ENCODE assay signal across 8 cellular contexts in the genomic region with DNA sequence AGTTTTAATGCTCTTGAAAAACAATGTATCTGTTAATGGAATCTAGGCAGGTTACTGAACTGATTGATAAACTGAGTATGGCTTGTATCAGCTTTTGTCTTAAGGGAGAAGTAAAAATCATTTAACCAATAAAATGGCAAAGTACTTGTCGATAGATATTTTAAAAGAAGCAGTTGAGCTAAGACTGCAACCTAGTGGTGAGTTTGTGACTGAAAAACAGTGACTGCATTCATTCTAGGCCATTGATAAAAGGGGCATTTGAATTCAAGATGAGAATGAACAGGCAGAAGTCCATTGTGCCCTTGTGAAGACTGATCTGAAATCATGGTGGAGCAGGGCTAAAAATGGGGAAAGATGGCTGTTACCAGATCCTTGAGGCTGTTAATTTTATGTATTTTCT. TPM values are rescaled to one million over a fixed set of nuclear protein-coding genes. Genes with fewer than 3 reads are reported as not detected.
DNase-seq lines count a peak whose midpoint lies in the region; ATAC-seq, FAIRE-seq and TF ChIP-seq lines count a peak whose summit lies in the region.

No MANE protein-coding gene starts in this region.

- H3K9me3 ChIP-seq in Caco-2 (no peaks in the 10 kb centered on the region), H1 (ENCODE audit: insufficient read depth in 2 of 2, low read depth in 1 of 2, low read length in 1 of 2) (no peaks in the 10 kb centered on the region), PC-9 (ENCODE audit: insufficient read depth, low read depth) (no peaks in the 10 kb centered on the region)

- FAIRE-seq in H1 (lab: Jason Lieb, UNC): no peak

- 0 out of 2 replicates have a peak, but pooled peaks cover 2% of the 10 kb centered on the region for H3K23me2 ChIP-seq in H1 (ENCODE audit: low read depth, low read length)

- H4K20me1 ChIP-seq in H1 (replicated peaks in 1 of 2; ENCODE audit: control insufficient read depth in 1 of 2, insufficient read depth in 2 of 2, low read length in 2 of 2) (no peaks in the 10 kb centered on the region), PC-9 (ENCODE audit: insufficient read depth) (no peaks in the 10 kb centered on the region)

- TF ChIP-seq POLR2A in H1 (IDR thresholded peaks at IDR 0.05; ENCODE audit: control extremely low read depth in 1 of 2, low read depth in 2 of 2, low read length in 2 of 2): no peak

- H4K91ac ChIP-seq in H1 (replicated peaks; ENCODE audit: insufficient read length, low read length): no peak overlapping the region

- H3K4me1 ChIP-seq in Caco-2 (no peaks in the 10 kb centered on the region), H1 (replicated peaks in 1 of 4; ENCODE audit: control insufficient read depth in 3 of 4, insufficient read depth in 4 of 4, low read length in 3 of 4) (peaks cover 2 to 9% (median 4%) of the 10 kb centered on the region in 4 experiments; a peak in 5 of 7 replicates), PC-9 (replicated peaks; ENCODE audit: insufficient read depth) (no peaks in the 10 kb centered on the region)

- POLR2A ChIA-PET in Caco-2 (lab: Charles Lee): no interaction called here
- POLR2A ChIA-PET in H1 (lab: Charles Lee; ENCODE audit: partially characterized antibody): no interaction called here
- POLR2A ChIA-PET in PC-9 (lab: Charles Lee; ENCODE audit: unreplicated experiment): no interaction called here

- no peaks in the 10 kb centered on the region for H3K27me3 Mint-ChIP-seq in Caco-2 (ENCODE audit: insufficient read depth, unreplicated experiment)

- no peaks in the 10 kb centered on the region for H3K36me3 Mint-ChIP-seq in Caco-2 (ENCODE audit: insufficient read depth, unreplicated experiment)

- H3K79me1 ChIP-seq in H1 (ENCODE audit: low read depth, low read length): no peaks in the 10 kb centered on the region

- H3K4me3 ChIP-seq in Caco-2 (ENCODE audit: low read depth, low read length) (no peak overlapping the region), H1 (ENCODE audit: extremely low read depth in 1 of 4, insufficient read depth in 2 of 4, low read depth in 3 of 4, low read length in 4 of 4) (no peak overlapping the region), PC-9 (no peak overlapping the region)

- no peaks in the 10 kb centered on the region; the same call in 1 of the 2 replicates for H3K9me2 ChIP-seq in PC-9 (ENCODE audit: insufficient read depth)

- WGBS in H1 (ENCODE audit: extremely low coverage in 1 of 2, insufficient coverage in 1 of 2, insufficient read length in 1 of 2, insufficient replicate concordance in 2 of 2, low coverage in 1 of 2, low lambda C conversion rate in 2 of 2, missing lambda C conversion rate in 1 of 2), 2 experiments: 63% methylated on average over 1 of the region's 1 CpG; no CpG with 5 or more reads in 1 of the 2 experiments

- no peak overlapping the region for H2BK20ac ChIP-seq in H1 (ENCODE audit: low read length)

- no peak overlapping the region for H4K5ac ChIP-seq in H1 (ENCODE audit: insufficient read length, low read depth, low read length)

- no peak for TF ChIP-seq EP300 in H1 (IDR thresholded peaks at IDR 0.05; ENCODE audit: borderline replicate concordance in 1 of 2, low read depth in 2 of 2, low read length in 2 of 2)

- H3K27me3 ChIP-seq in Caco-2 (replicated peaks; ENCODE audit: control insufficient read depth, insufficient read depth, low read length) (no peaks in the 10 kb centered on the region), H1 (replicated peaks in 1 of 4; ENCODE audit: control insufficient read depth in 3 of 4, extremely low read depth in 1 of 4, insufficient read depth in 3 of 4, low read length in 3 of 4) (no peaks in the 10 kb centered on the region), PC-9 (ENCODE audit: insufficient read depth, low read depth) (no peaks in the 10 kb centered on the region)

- H3K4me3 Mint-ChIP-seq in Caco-2 (ENCODE audit: unreplicated experiment): no peak overlapping the region

- H3K4me2 ChIP-seq in H1 (ENCODE audit: insufficient read depth in 1 of 2, low read depth in 2 of 2, low read length in 2 of 2) (no peak overlapping the region), PC-9 (no peak overlapping the region)

- peak; percentile 50 for ATAC-seq in GM19452 (IDR thresholded peaks at IDR 0.05; ENCODE audit: unreplicated experiment)
- ATAC-seq in sciatic nerve: peak; percentile 21

- no peak overlapping the region for H3K9ac ChIP-seq in H1 (replicated peaks in 1 of 4; ENCODE audit: extremely low read depth in 1 of 4, low read depth in 3 of 4, low read length in 3 of 4)

- no peak overlapping the region for H2AK5ac ChIP-seq in H1 (ENCODE audit: low read depth, low read length)

- H3K14ac ChIP-seq in H1 (ENCODE audit: insufficient read length): no peak overlapping the region

- H3K27ac ChIP-seq in H1 (ENCODE audit: low read depth, low read length) (no peak overlapping the region), PC-9 (no peak overlapping the region)

- CTCF ChIA-PET in Caco-2 (lab: Charles Lee): interaction anchor here (0.6 to 1.0 kb wide), 2 partner anchors 58 to 1040 kb away, joined by 3 to 4 read pairs; a partner anchor contains a TSS
- CTCF ChIA-PET in H1 (lab: Charles Lee; ENCODE audit: partially characterized antibody): interaction anchor here (0.7 to 2.2 kb wide), 11 partner anchors 10 to 330 kb away, joined by 3 to 9 read pairs (median 3); no protein-coding TSS in a partner anchor
- CTCF ChIA-PET in PC-9 (lab: Charles Lee): no interaction called here

- H2AFZ ChIP-seq in H1 (ENCODE audit: low read length) (peak overlapping the region; percentile 79; the same call in 1 of the 2 replicates), PC-9 (no peak overlapping the region)

- H3K4me1 Mint-ChIP-seq in Caco-2 (ENCODE audit: low read depth, unreplicated experiment): no peaks in the 10 kb centered on the region

- no peak overlapping the region for H2BK5ac ChIP-seq in H1 (ENCODE audit: low read depth, low read length)

- H4K8ac ChIP-seq in H1 (ENCODE audit: extremely low read depth, insufficient read depth, low read length): no peak overlapping the region

- TF ChIP-seq CTCF in Caco-2 (IDR thresholded peaks at IDR 0.05; ENCODE audit: insufficient read depth in 1 of 2, low read depth in 1 of 2, low read length in 1 of 2, severe bottlenecking in 1 of 2, unreplicated experiment in 1 of 2) (peak; percentile 31 to 57), H1 (IDR thresholded peaks at IDR 0.05; ENCODE audit: control extremely low read depth in 1 of 3, insufficient read depth in 1 of 3, low read depth in 1 of 3, low read length in 3 of 3) (peak in 2 of 3 experiments; percentile 57 to 64; a peak in 3 of 4 replicates), PC-9 (conservative IDR thresholded peaks at IDR 0.05) (no peak; the same call in 1 of the 2 replicates)

- no peak overlapping the region for H3K23ac ChIP-seq in H1 (ENCODE audit: insufficient read length)

- no peaks in the 10 kb centered on the region for H3K9me3 Mint-ChIP-seq in Caco-2 (ENCODE audit: unreplicated experiment)

- H3K79me2 ChIP-seq in H1 (ENCODE audit: control insufficient read depth in 1 of 2, insufficient read depth in 2 of 2, low read length in 2 of 2): no peaks in the 10 kb centered on the region
- H3K79me2 ChIP-seq in PC-9 (ENCODE audit: low read depth): no peaks in the 10 kb centered on the region

- H3K36me3 ChIP-seq in Caco-2 (ENCODE audit: control insufficient read depth, insufficient read depth, low read length) (no peaks in the 10 kb centered on the region), H1 (ENCODE audit: control insufficient read depth in 2 of 4, insufficient read depth in 4 of 4, low read length in 3 of 4) (no peaks in the 10 kb centered on the region), PC-9 (ENCODE audit: low read depth) (no peaks in the 10 kb centered on the region)

- BruUV-seq in Caco-2 (replicated peaks; lab: Mats Ljungman, UMichigan) (no TSS peak), PC-9 (replicated peaks; lab: Mats Ljungman, UMichigan) (no TSS peak)

- H2BK12ac ChIP-seq in H1 (ENCODE audit: low read depth, low read length): no peak overlapping the region

- no peak overlapping the region for H3K27ac Mint-ChIP-seq in Caco-2 (ENCODE audit: unreplicated experiment)

- H3K56ac ChIP-seq in H1 (replicated peaks; ENCODE audit: insufficient read length, low read depth, low read length): no peak overlapping the region

- peak in 1 of 2 experiments; percentile 17 for DNase-seq in Caco-2
- peak; percentile 49 for DNase-seq in NAMALWA (ENCODE audit: low spot score)
- no peak for DNase-seq in H1 (ENCODE audit: low read depth in 1 of 2, low spot score in 2 of 2)
- DNase-seq in sciatic nerve (ENCODE audit: low spot score): no peak
- no peak for DNase-seq in PC-9
- no peak for DNase-seq in mesenteric fat pad (ENCODE audit: low spot score)
- no peak for DNase-seq in NCI-H1436 (lab: John Stamatoyannopoulos, UW)

- no peaks in the 10 kb centered on the region for H3F3A ChIP-seq in PC-9 (ENCODE audit: insufficient read depth, low read depth)

- H3K4ac ChIP-seq in H1 (replicated peaks; ENCODE audit: insufficient read length, low read depth, low read length): no peak overlapping the region

- no peak overlapping the region for H2BK15ac ChIP-seq in H1 (ENCODE audit: low read length)

- intact Hi-C loops in Caco-2 (cut with micrococcal nuclease; ENCODE audit: unreplicated experiment): loop anchor here (1.0 kb wide), 2 partner anchors 33 to 58 kb away; a partner anchor contains a TSS
- intact Hi-C loops in sciatic nerve (cut with DNase I): no loop called here
- intact Hi-C loops in PC-9 (cut with micrococcal nuclease; ENCODE audit: unreplicated experiment): no loop called here

- H2BK120ac ChIP-seq in H1 (replicated peaks; ENCODE audit: low read depth, low read length): no peak overlapping the region

- no peak overlapping the region for H3K18ac ChIP-seq in H1 (ENCODE audit: extremely low read depth, low read length)

- peak; percentile 64 to 67 for TF ChIP-seq RAD21 in H1 (IDR thresholded peaks at IDR 0.05 in 1 of 2, conservative IDR thresholded peaks at IDR 0.05 in 1 of 2; ENCODE audit: low read depth in 2 of 2, low read length in 2 of 2)

TF ChIP-seq in H1, 55 proteins besides CTCF, POLR2A, EP300 and RAD21 (continues in another document):
- no peak for TF ChIP-seq EZH2 (IDR thresholded peaks at IDR 0.05; ENCODE audit: low read depth, low read length, severe bottlenecking)
- no peak for TF ChIP-seq RFX5 (IDR thresholded peaks at IDR 0.05; ENCODE audit: borderline replicate concordance, low read depth, low read length)
- no peak for TF ChIP-seq SIX5 (IDR thresholded peaks at IDR 0.05; ENCODE audit: low read depth, low read length)
- no peak for TF ChIP-seq SP4 (IDR thresholded peaks at IDR 0.05; ENCODE audit: low read length)

RNA-seq across cellular contexts. Expression of gene MSTN, which starts 59.4 kb away (rescaled TPM):
- not detected in 2 replicates for total RNA-seq in Caco-2 (2022)
- total RNA-seq in H1 (2021; fragmentation: NEBNext Ultra II Directional; extraction: Animal tissue kit (Norgen Biotek cat#: 25700)): not detected in 2 replicates
- not detected in 2 replicates for polyA plus RNA-seq in H1 (2011; rRNA removed)
- polyA plus RNA-seq in H1 (2011; cell fraction: cytosol; rRNA removed): not detected
- not detected for polyA plus RNA-seq in H1 (2011; cell fraction: nucleus; rRNA removed)
- polyA plus RNA-seq in H1 (2012, experiment 1 of 2): not detected in 4 replicates
- polyA plus RNA-seq in H1 (2012, experiment 2 of 2): not detected
- not detected for polyA plus RNA-seq in H1 (2013, experiment 1 of 2)
- polyA plus RNA-seq in H1 (2013, experiment 2 of 2): not detected
- not detected in 2 replicates for polyA minus RNA-seq in H1 (2011; rRNA and poly(A)+ RNA removed)
- polyA minus RNA-seq in H1 (2011; cell fraction: cytosol; rRNA and poly(A)+ RNA removed): not detected
- not detected for polyA minus RNA-seq in H1 (2011; cell fraction: nucleus; rRNA and poly(A)+ RNA removed)
- 0.85 TPM for total RNA-seq in sciatic nerve
- total RNA-seq in PC-9 (2021): not detected in 2 replicates
- total RNA-seq in mesenteric fat pad: 0.48 TPM
